In the genomic region with DNA sequence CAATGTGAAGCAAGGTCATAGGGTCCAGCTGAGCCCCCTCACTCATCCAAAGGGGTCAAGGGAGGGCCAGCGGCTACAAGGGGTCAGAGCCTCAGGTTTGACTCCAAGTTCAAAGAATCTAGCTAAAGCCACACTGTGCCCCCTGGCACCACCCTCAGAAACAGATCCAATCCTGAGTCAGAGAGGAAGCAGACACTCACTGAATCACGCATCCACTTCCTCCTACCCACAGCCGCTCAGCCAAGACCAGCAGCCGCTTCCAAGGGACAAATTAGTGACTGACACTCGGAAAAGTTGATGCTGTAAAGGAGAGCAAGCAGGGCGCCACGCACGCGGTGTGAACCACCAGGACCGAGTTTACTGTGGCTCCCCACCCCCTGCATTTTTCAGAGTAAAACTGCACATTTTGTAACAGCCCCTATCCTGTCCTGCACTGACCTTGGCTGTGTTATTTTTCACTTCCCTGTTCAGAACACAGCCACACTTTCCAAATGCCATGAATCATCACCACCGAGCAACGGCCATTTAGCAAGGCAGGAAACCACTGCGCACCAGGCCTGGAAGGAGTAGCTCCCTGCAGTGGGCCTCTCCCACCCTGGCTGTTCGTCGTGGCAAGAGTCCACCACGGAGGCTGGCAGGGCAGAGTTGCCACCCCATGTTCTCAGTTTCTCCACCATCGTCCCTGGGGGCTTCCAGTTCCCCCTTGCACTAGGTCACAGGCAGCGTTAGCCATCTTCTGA, we compare ENCODE assay signal across 1 cellular context.
A peak's percentile ranks its signal among the peaks of the same experiment; 100 is the strongest.
TF ChIP-seq lines count a peak whose summit lies in the region.

No MANE protein-coding gene starts in this region.

TF ChIP-seq in K562, 482 proteins besides CTCF, POLR2A, EP300 and RAD21 (continued from another document):
- TF ChIP-seq MEF2D (tag; conservative IDR thresholded peaks at IDR 0.05; ENCODE audit: low read depth) (peak; percentile 79), ZNF699 (CRISPR knock-in tag; IDR thresholded peaks at IDR 0.05; ENCODE audit: insufficient replicate concordance) (peak; percentile 46), ARID1B (IDR thresholded peaks at IDR 0.05) (peak; percentile 65), EP400 (IDR thresholded peaks at IDR 0.05) (0 out of 2 replicates have a peak, but pooled peaks have one; percentile 39), TEAD1 (CRISPR knock-in tag; IDR thresholded peaks at IDR 0.05) (peak; percentile 37 to 39; a peak in 2 of 4 replicates), ZNF165 (CRISPR knock-in tag; IDR thresholded peaks at IDR 0.05; ENCODE audit: borderline replicate concordance) (0 out of 2 replicates have a peak, but pooled peaks have one; percentile 23), ZNF584 (CRISPR knock-in tag; IDR thresholded peaks at IDR 0.05; ENCODE audit: low read depth) (peak; percentile 95), MYNN (IDR thresholded peaks at IDR 0.05) (peak; percentile 9; the same call in 1 of the 2 replicates), MYNN (CRISPR knock-in tag; IDR thresholded peaks at IDR 0.05) (no peak), NFXL1 (CRISPR knock-in tag; IDR thresholded peaks at IDR 0.05) (0 out of 2 replicates have a peak, but pooled peaks have one; percentile 74), CUX1 (CRISPR knock-in tag; IDR thresholded peaks at IDR 0.05) (peak; percentile 90), ZNF311 (CRISPR knock-in tag; IDR thresholded peaks at IDR 0.05) (peak; percentile 84), TCF15 (CRISPR knock-in tag; IDR thresholded peaks at IDR 0.05) (peak; percentile 61; the same call in 1 of the 2 replicates), HEY1 (CRISPR knock-in tag; IDR thresholded peaks at IDR 0.05; ENCODE audit: borderline replicate concordance) (peak; percentile 65; the same call in 1 of the 2 replicates), ETV1 (tag; conservative IDR thresholded peaks at IDR 0.05; ENCODE audit: low read depth) (0 out of 2 replicates have a peak, but pooled peaks have one; percentile 23), ZNF79 (CRISPR knock-in tag; IDR thresholded peaks at IDR 0.05; ENCODE audit: low read depth) (0 out of 2 replicates have a peak, but pooled peaks have one; percentile 44)
- TF ChIP-seq, protein P1, sequence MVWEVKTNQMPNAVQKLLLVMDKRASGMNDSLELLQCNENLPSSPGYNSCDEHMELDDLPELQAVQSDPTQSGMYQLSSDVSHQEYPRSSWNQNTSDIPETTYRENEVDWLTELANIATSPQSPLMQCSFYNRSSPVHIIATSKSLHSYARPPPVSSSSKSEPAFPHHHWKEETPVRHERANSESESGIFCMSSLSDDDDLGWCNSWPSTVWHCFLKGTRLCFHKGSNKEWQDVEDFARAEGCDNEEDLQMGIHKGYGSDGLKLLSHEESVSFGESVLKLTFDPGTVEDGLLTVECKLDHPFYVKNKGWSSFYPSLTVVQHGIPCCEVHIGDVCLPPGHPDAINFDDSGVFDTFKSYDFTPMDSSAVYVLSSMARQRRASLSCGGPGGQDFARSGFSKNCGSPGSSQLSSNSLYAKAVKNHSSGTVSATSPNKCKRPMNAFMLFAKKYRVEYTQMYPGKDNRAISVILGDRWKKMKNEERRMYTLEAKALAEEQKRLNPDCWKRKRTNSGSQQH (CRISPR knock-in tag; IDR thresholded peaks at IDR 0.05): 0 out of 2 replicates have a peak, but pooled peaks have one; percentile 10
